ENCODE assay signal across 14 cellular contexts in the genomic region with DNA sequence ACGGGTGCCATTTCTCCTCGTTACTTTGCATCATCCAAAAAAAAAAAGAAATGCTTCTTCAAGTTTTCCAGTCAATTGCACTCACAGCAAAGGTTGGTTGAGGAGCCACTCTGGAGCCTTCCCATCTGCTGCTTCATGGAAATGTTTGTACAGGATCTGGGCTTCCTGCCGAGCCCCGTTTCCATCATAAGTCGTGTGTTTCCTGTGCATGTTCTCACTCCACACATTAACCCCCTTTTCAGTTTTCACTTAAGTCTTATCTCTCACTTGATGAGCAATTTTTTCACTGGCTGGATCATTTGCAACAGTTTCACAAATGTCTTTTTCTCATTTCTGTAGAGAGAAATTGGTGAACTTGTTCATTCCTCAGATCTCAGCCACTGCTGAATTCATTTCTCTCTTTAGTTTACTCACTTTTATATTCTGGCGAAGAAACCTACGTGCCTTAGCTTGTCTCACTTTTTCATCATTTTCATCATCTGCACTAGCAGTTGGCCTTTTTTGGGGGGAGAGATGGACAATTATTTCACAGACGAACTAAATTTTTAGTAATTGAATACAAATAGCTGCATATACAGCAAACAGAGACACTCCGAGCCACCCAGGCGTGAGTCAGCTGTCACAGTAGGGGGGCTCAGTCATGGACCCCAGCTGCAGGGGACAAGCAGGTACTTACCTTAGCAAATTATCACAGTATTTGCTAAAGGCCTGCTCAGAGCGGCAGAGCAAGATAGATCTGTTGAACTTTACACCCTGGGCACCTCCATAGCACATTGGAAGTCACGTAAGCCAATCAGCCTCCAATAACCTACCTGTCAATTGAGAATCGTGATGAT.
DNase-seq lines count a peak whose midpoint lies in the region; ATAC-seq and TF ChIP-seq lines count a peak whose summit lies in the region.
"Had no signal": no experiment of that assay in that cellular context is flagged by ENCODE, and none has a peak within 500 bp of the region (broad histone marks: within the 10 kb centered on the region; RNA-seq: fewer than 3 reads in every experiment).

No MANE protein-coding gene starts in this region.

- peaks cover 0 to 16% of the 10 kb centered on the region in 2 donors for H3K27me3 Mint-ChIP-seq in natural killer cell treated with Interleukin-12 subunit alpha and Interleukin-12 subunit beta and Interleukin-15 and Interleukin-18, amount 100 ng/mL, for 72 hours
- H3K27me3 Mint-ChIP-seq in natural killer cell (ENCODE audit: low read depth in 2 of 2): no peaks in the 10 kb centered on the region
- H3K27me3 Mint-ChIP-seq: activated naive CD4-positive, alpha-beta T cell treated with anti-CD3 and anti-CD28 coated beads, Interleukin-2, amount 50 U/mL, for 24 hours had no signal

- ATAC-seq in natural killer cell treated with Interleukin-12 subunit alpha and Interleukin-12 subunit beta and Interleukin-15 and Interleukin-18, amount 100 ng/mL, for 72 hours: peak in 1 of 2 donors; percentile 73
- ATAC-seq in natural killer cell (no peak), HG03432 (IDR thresholded peaks at IDR 0.05; ENCODE audit: unreplicated experiment) (no peak)
- ATAC-seq: pancreas had no signal

- H3K4me1 Mint-ChIP-seq in natural killer cell treated with Interleukin-12 subunit alpha and Interleukin-12 subunit beta and Interleukin-15 and Interleukin-18, amount 100 ng/mL, for 72 hours (ENCODE audit: low read depth in 2 of 2): peaks cover 4 to 18% of the 10 kb centered on the region in 2 donors
- no peaks in the 10 kb centered on the region for H3K4me1 Mint-ChIP-seq in natural killer cell

- in situ Hi-C loops in HAP-1 (cut with MboI; ENCODE audit: low sequenced_read_pairs): no loop called here

- H3K27me3 ChIP-seq in HAP-1 (ENCODE audit: low read depth): no peaks in the 10 kb centered on the region
- H3K27me3 ChIP-seq: BLaER1 treated with 17β-estradiol and CSF1 and Interleukin-3, amounts not matched to agents 10 nM and 100 nM; pancreas had no signal

- no peak for DNase-seq in natural killer cell treated with Interleukin-12 subunit alpha and Interleukin-12 subunit beta and Interleukin-15 and Interleukin-18, amount 100 ng/mL, for 72 hours (ENCODE audit: low spot score)
- DNase-seq in natural killer cell (no peak), RPMI7951 (ENCODE audit: low read depth) (peak; percentile 33), fibroblast of the aortic adventitia (ENCODE audit: low read depth) (peak; percentile 96), superior temporal gyrus (ENCODE audit: extremely low spot score) (peak; percentile 22), GOT3 (lab: John Stamatoyannopoulos, UW) (no peak), HAP-1 (ENCODE audit: low spot score in 2 of 2) (no peak)
- DNase-seq: erythroblast, NCI-H82, pancreas, SIG-M5 had no signal

- H3K4me3 Mint-ChIP-seq in natural killer cell treated with Interleukin-12 subunit alpha and Interleukin-12 subunit beta and Interleukin-15 and Interleukin-18, amount 100 ng/mL, for 72 hours: peak overlapping the region; percentile 59
- H3K4me3 Mint-ChIP-seq in natural killer cell: no peak overlapping the region
- H3K4me3 Mint-ChIP-seq: activated naive CD4-positive, alpha-beta T cell treated with anti-CD3 and anti-CD28 coated beads, Interleukin-2, amount 50 U/mL, for 24 hours had no signal

- H3K36me3 ChIP-seq in HAP-1 (replicated peaks): no peaks in the 10 kb centered on the region
- H3K36me3 ChIP-seq: BLaER1 treated with 17β-estradiol and CSF1 and Interleukin-3, amounts not matched to agents 10 nM and 100 nM; pancreas had no signal

- H3K36me3 Mint-ChIP-seq in natural killer cell treated with Interleukin-12 subunit alpha and Interleukin-12 subunit beta and Interleukin-15 and Interleukin-18, amount 100 ng/mL, for 72 hours: peaks cover 18% of the 10 kb centered on the region
- no peaks in the 10 kb centered on the region for H3K36me3 Mint-ChIP-seq in natural killer cell
- H3K36me3 Mint-ChIP-seq: activated naive CD4-positive, alpha-beta T cell treated with anti-CD3 and anti-CD28 coated beads, Interleukin-2, amount 50 U/mL, for 24 hours had no signal

- H3K4me3 ChIP-seq in fibroblast of the aortic adventitia (ENCODE audit: low read depth, low read length): no peak overlapping the region
- no peak overlapping the region for H3K4me3 ChIP-seq in HAP-1
- H3K4me3 ChIP-seq: BLaER1 treated with 17β-estradiol and CSF1 and Interleukin-3, amounts not matched to agents 10 nM and 100 nM; pancreas had no signal

- no peaks in the 10 kb centered on the region for H3K9me3 ChIP-seq in HAP-1
- H3K9me3 ChIP-seq: pancreas had no signal

- no peaks in the 10 kb centered on the region for H3K4me1 ChIP-seq in HAP-1
- H3K4me1 ChIP-seq: pancreas had no signal

- TF ChIP-seq CTCF in natural killer cell (IDR thresholded peaks at IDR 0.05) (no peak), fibroblast of the aortic adventitia (IDR thresholded peaks at IDR 0.05; ENCODE audit: insufficient read depth, low read length) (no peak)

- H3K9me3 Mint-ChIP-seq in natural killer cell treated with Interleukin-12 subunit alpha and Interleukin-12 subunit beta and Interleukin-15 and Interleukin-18, amount 100 ng/mL, for 72 hours: no peaks in the 10 kb centered on the region
- H3K9me3 Mint-ChIP-seq in natural killer cell: no peaks in the 10 kb centered on the region
- H3K9me3 Mint-ChIP-seq: activated naive CD4-positive, alpha-beta T cell treated with anti-CD3 and anti-CD28 coated beads, Interleukin-2, amount 50 U/mL, for 24 hours had no signal

- intact Hi-C loops in natural killer cell (cut with micrococcal nuclease): no loop called here

- H3K27ac Mint-ChIP-seq in natural killer cell treated with Interleukin-12 subunit alpha and Interleukin-12 subunit beta and Interleukin-15 and Interleukin-18, amount 100 ng/mL, for 72 hours: peak overlapping the region; percentile 42 to 75
- no peak overlapping the region for H3K27ac Mint-ChIP-seq in natural killer cell
- H3K27ac Mint-ChIP-seq: activated naive CD4-positive, alpha-beta T cell treated with anti-CD3 and anti-CD28 coated beads, Interleukin-2, amount 50 U/mL, for 24 hours had no signal

Comparison
In these comparisons a context has a peak if more than half of its experiments do, and no peak if none do; other contexts are left out.
1. H3K27ac Mint-ChIP-seq: peak in natural killer cell treated with Interleukin-12 subunit alpha and Interleukin-12 subunit beta and Interleukin-15 and Interleukin-18, amount 100 ng/mL, for 72 hours (2 of 2); none in natural killer cell (0 of 2).
2. DNase-seq: peak in RPMI7951 (single experiment), fibroblast of the aortic adventitia (single experiment) and superior temporal gyrus (single experiment); none in natural killer cell treated with Interleukin-12 subunit alpha and Interleukin-12 subunit beta and Interleukin-15 and Interleukin-18, amount 100 ng/mL, for 72 hours (single experiment), natural killer cell (single experiment), GOT3 (single experiment) and HAP-1 (0 of 2).